1 cellular context compared by ENCODE assay signal in the genomic region with DNA sequence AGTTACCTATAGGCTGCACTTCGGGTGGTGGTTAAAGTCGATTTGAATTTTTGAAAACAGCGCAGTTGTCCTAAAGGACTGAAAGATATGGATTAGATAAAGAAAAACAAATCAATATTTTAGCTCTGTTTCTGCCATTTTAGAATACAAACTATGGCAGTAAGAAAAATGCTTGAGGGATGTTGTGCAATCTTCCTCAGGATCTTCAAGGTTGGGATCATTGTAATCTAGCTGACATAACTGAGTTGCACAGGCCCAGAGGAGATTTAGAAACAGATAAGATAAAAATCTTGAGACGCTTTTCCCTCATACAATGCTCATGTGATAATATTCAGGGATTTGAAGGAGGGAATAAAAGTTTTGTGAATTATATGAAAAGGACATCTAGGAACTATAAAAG.
TF ChIP-seq lines count a peak whose summit lies in the region.

No MANE protein-coding gene starts in this region.

TF ChIP-seq in K562, 482 proteins besides CTCF, POLR2A, EP300 and RAD21 (continued from another document):
- TF ChIP-seq E4F1 (CRISPR knock-in tag; IDR thresholded peaks at IDR 0.05; ENCODE audit: borderline replicate concordance) (no peak), GATA2 (CRISPR knock-in tag; IDR thresholded peaks at IDR 0.05) (peak; percentile 66; the same call in 1 of the 2 replicates), CEBPG (CRISPR knock-in tag; IDR thresholded peaks at IDR 0.05) (no peak), CEBPG (tag; conservative IDR thresholded peaks at IDR 0.05 in 1 of 2, IDR thresholded peaks at IDR 0.05 in 1 of 2) (peak; percentile 75 to 91)
